Comparison of ENCODE assay signal across 8 cellular contexts in genomic region chr12:127411981-127412380, GRCh38.
"Had no signal": no experiment of that assay in that cellular context is flagged by ENCODE, and none has a peak within 500 bp of the region (broad histone marks: within the 10 kb centered on the region; RNA-seq: fewer than 3 reads in every experiment).

No MANE protein-coding gene starts in this region.

- H3K9me3 ChIP-seq: HAP-1 had no signal

- H3K27ac ChIP-seq: GM23248 had no signal

- H3K9ac ChIP-seq: GM23248 had no signal

- H2AFZ ChIP-seq: GM23248 had no signal

- H3K4me3 ChIP-seq: GM23248, HAP-1 had no signal

- FAIRE-seq: HTR-8/SVneo had no signal

- H3K36me3 ChIP-seq: HAP-1 had no signal

- DNase-seq: GM23248, GOT3, H7, IMR-90, KBM-7 had no signal

- H3K4me1 ChIP-seq: HAP-1 had no signal

- ATAC-seq: HCT116 had no signal
